In the genomic region with DNA sequence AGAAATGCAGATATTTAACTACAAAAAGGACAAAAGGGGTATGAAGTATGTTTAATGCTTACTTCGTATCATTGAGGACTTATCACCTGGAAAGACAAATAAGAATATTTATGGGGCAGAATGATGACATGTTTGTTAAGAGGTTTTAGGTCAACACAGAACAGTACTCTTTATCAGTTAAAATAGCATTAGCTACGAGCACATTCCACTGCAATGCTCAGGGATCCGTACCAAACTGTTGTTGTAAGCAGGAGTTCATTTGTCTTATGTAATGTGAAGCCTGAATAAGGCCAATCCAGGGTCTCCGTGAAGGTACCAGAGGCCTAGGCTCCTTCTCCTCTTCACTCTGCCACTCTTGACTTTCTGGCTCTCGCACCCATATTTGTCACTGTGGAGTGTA, we compare ENCODE assay signal across 29 cellular contexts.
"Had no signal": no experiment of that assay in that cellular context is flagged by ENCODE, and none has a peak within 500 bp of the region (broad histone marks: within the 10 kb centered on the region; RNA-seq: fewer than 3 reads in every experiment).

No MANE protein-coding gene starts in this region.

- H3K27ac Mint-ChIP-seq: activated CD4-positive, alpha-beta T cell treated with anti-CD3 and anti-CD28 coated beads for 36 hours; activated CD8-positive, alpha-beta memory T cell treated with anti-CD3 and anti-CD28 coated beads, Interleukin-2, amount 10 ng/mL, durations not matched to agents 7 days and 5 days; activated CD8-positive, alpha-beta T cell treated with anti-CD3 and anti-CD28 coated beads, Interleukin-2, amount 10 ng/mL, durations not matched to agents 7 days and 5 days; activated naive CD8-positive, alpha-beta T cell; activated T-cell treated with anti-CD3 and anti-CD28 coated beads, Interleukin-2, amount 50 U/mL, for 72 hours; dendritic cell treated with granulocyte-macrophage colony-stimulating factor and Interleukin-4, amounts not matched to agents 40 ng/mL and 50 ng/mL, for 4 days; endodermal cell; immature natural killer cell; naive B cell; nephron progenitor cell; progenitor cell of endocrine pancreas; stimulated activated memory B cell treated with anti-CD40 and anti-IgM and Interleukin-4, amounts not matched to agents 10 μg/mL and 1 μg/mL and 100 μg/mL, for 72 hours; stimulated activated naive CD8-positive, alpha-beta T cell treated with anti-CD3 and anti-CD28 coated beads, Interleukin-15, amount 100 ng/mL, for 72 hours had no signal

- H3K36me3 Mint-ChIP-seq: activated CD8-positive, alpha-beta memory T cell treated with anti-CD3 and anti-CD28 coated beads, Interleukin-2, amount 10 ng/mL, durations not matched to agents 7 days and 5 days; activated naive CD8-positive, alpha-beta T cell; immature natural killer cell; naive B cell; stimulated activated memory B cell treated with anti-CD40 and anti-IgM and Interleukin-4, amounts not matched to agents 10 μg/mL and 1 μg/mL and 100 μg/mL, for 72 hours had no signal

- H3K27me3 Mint-ChIP-seq: activated CD4-positive, alpha-beta T cell treated with anti-CD3 and anti-CD28 coated beads for 36 hours; activated CD8-positive, alpha-beta memory T cell treated with anti-CD3 and anti-CD28 coated beads, Interleukin-2, amount 10 ng/mL, durations not matched to agents 7 days and 5 days; activated naive CD8-positive, alpha-beta T cell; dendritic cell treated with granulocyte-macrophage colony-stimulating factor and Interleukin-4, amounts not matched to agents 40 ng/mL and 50 ng/mL, for 4 days; naive B cell; progenitor cell of endocrine pancreas; stimulated activated naive CD8-positive, alpha-beta T cell treated with anti-CD3 and anti-CD28 coated beads, Interleukin-15, amount 100 ng/mL, for 72 hours had no signal

- H3K9me3 ChIP-seq: ascending aorta, esophagus muscularis mucosa, neutrophil, ovary, upper lobe of right lung had no signal

- ATAC-seq: activated CD4-positive, alpha-beta T cell treated with anti-CD3 and anti-CD28 coated beads for 36 hours; activated CD8-positive, alpha-beta memory T cell treated with anti-CD3 and anti-CD28 coated beads, Interleukin-2, amount 10 ng/mL, durations not matched to agents 7 days and 5 days; activated CD8-positive, alpha-beta T cell treated with anti-CD3 and anti-CD28 coated beads, Interleukin-2, amount 10 ng/mL, durations not matched to agents 7 days and 5 days; stimulated activated memory B cell treated with anti-CD40 and anti-IgM and Interleukin-4, amounts not matched to agents 10 μg/mL and 1 μg/mL and 100 μg/mL, for 72 hours; stimulated activated naive CD8-positive, alpha-beta T cell treated with anti-CD3 and anti-CD28 coated beads, Interleukin-15, amount 100 ng/mL, for 72 hours; upper lobe of right lung had no signal

- H3K9me3 Mint-ChIP-seq: activated T-cell treated with anti-CD3 and anti-CD28 coated beads, Interleukin-2, amount 50 U/mL, for 72 hours; dendritic cell treated with granulocyte-macrophage colony-stimulating factor and Interleukin-4, amounts not matched to agents 40 ng/mL and 50 ng/mL, for 4 days; endodermal cell; immature natural killer cell; naive B cell; nephron progenitor cell; stimulated activated memory B cell treated with anti-CD40 and anti-IgM and Interleukin-4, amounts not matched to agents 10 μg/mL and 1 μg/mL and 100 μg/mL, for 72 hours; stimulated activated naive CD8-positive, alpha-beta T cell treated with anti-CD3 and anti-CD28 coated beads, Interleukin-15, amount 100 ng/mL, for 72 hours had no signal

- H3K27ac ChIP-seq: ascending aorta, esophagus muscularis mucosa, neutrophil, ovary, upper lobe of right lung had no signal

- H3K4me1 ChIP-seq: ascending aorta, esophagus muscularis mucosa, upper lobe of right lung had no signal

- DNase-seq: activated CD4-positive, alpha-beta T cell treated with anti-CD3 and anti-CD28 coated beads for 36 hours; activated CD4-positive, CD25-positive, alpha-beta regulatory T cell; activated CD8-positive, alpha-beta memory T cell treated with anti-CD3 and anti-CD28 coated beads, Interleukin-2, amount 10 ng/mL, durations not matched to agents 7 days and 5 days; activated CD8-positive, alpha-beta T cell treated with anti-CD3 and anti-CD28 coated beads, Interleukin-2, amount 10 ng/mL, durations not matched to agents 7 days and 5 days; activated naive CD4-positive, alpha-beta T cell treated with Interleukin-2 at 50 U/mL for 16 hours; activated T-cell treated with anti-CD3 and anti-CD28 coated beads for 4 hours; activated T-cell treated with anti-CD3 and anti-CD28 coated beads, Interleukin-2, amount 50 U/mL, for 72 hours; caudate nucleus; endodermal cell; glutamatergic neuron; immature natural killer cell; mammary epithelial cell; naive B cell; nephron progenitor cell; ovary; stimulated activated CD4-positive, alpha-beta T cell treated with anti-CD3 and anti-CD28 coated beads, Interleukin-1b, Interleukin-23, amount 100 ng/mL, for 48 hours; stimulated activated CD4-positive, alpha-beta T cell treated with anti-CD3 and anti-CD28 coated beads, Interleukin-4, amount 100 ng/mL, for 4 hours; stimulated activated CD8-positive, alpha-beta memory T cell treated with anti-CD3 and anti-CD28 coated beads, Interleukin-4, amount 100 ng/mL, for 48 hours; stimulated activated naive CD8-positive, alpha-beta T cell treated with anti-CD3 and anti-CD28 coated beads, Interleukin-15, amount 100 ng/mL, for 72 hours; substantia nigra; upper lobe of right lung had no signal

- H3K27me3 ChIP-seq: ascending aorta, esophagus muscularis mucosa, neutrophil, ovary, upper lobe of right lung had no signal

- H3K4me3 ChIP-seq: ascending aorta, esophagus muscularis mucosa, ovary, smooth muscle cell, upper lobe of right lung had no signal

- H3K4me3 Mint-ChIP-seq: activated CD4-positive, alpha-beta T cell treated with anti-CD3 and anti-CD28 coated beads for 36 hours; activated CD8-positive, alpha-beta memory T cell treated with anti-CD3 and anti-CD28 coated beads, Interleukin-2, amount 10 ng/mL, durations not matched to agents 7 days and 5 days; activated CD8-positive, alpha-beta T cell treated with anti-CD3 and anti-CD28 coated beads, Interleukin-2, amount 10 ng/mL, durations not matched to agents 7 days and 5 days; activated naive CD8-positive, alpha-beta T cell; activated T-cell treated with anti-CD3 and anti-CD28 coated beads, Interleukin-2, amount 50 U/mL, for 72 hours; dendritic cell treated with granulocyte-macrophage colony-stimulating factor and Interleukin-4, amounts not matched to agents 40 ng/mL and 50 ng/mL, for 4 days; endodermal cell; immature natural killer cell; naive B cell; nephron progenitor cell; stimulated activated memory B cell treated with anti-CD40 and anti-IgM and Interleukin-4, amounts not matched to agents 10 μg/mL and 1 μg/mL and 100 μg/mL, for 72 hours; stimulated activated naive CD8-positive, alpha-beta T cell treated with anti-CD3 and anti-CD28 coated beads, Interleukin-15, amount 100 ng/mL, for 72 hours had no signal

- H3K36me3 ChIP-seq: ascending aorta, esophagus muscularis mucosa, neutrophil, ovary, upper lobe of right lung had no signal

- H3K4me1 Mint-ChIP-seq: activated CD4-positive, alpha-beta T cell treated with anti-CD3 and anti-CD28 coated beads for 36 hours; activated CD8-positive, alpha-beta memory T cell treated with anti-CD3 and anti-CD28 coated beads, Interleukin-2, amount 10 ng/mL, durations not matched to agents 7 days and 5 days; immature natural killer cell; naive B cell; stimulated activated memory B cell treated with anti-CD40 and anti-IgM and Interleukin-4, amounts not matched to agents 10 μg/mL and 1 μg/mL and 100 μg/mL, for 72 hours; stimulated activated naive CD8-positive, alpha-beta T cell treated with anti-CD3 and anti-CD28 coated beads, Interleukin-15, amount 100 ng/mL, for 72 hours had no signal

- H3K4me2 ChIP-seq: smooth muscle cell had no signal
